In the genomic region with DNA sequence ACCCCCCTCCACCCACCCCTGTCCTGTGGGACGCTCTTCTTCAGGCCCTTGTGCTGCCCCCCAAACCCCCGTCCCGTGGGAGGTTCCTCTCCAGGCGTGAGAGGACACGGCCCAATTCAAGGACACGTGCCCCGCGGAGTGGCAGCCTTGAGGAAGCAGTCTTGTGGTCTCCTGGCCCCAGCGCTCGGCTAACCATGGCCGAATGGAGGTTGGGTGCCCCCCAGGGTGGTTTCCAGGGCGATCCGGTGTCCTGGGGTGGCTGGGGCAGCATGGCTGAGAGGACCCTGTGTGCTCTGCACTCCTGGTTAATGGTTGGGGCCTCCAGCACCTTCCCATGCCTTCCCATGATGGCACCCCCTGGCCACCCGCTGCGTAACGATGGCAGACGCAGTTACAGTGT, we compare ENCODE assay signal across 21 cellular contexts. TPM values are rescaled to one million over a fixed set of nuclear protein-coding genes. Genes with fewer than 3 reads are reported as not detected.
DNase-seq lines count a peak whose midpoint lies in the region; ATAC-seq, FAIRE-seq and TF ChIP-seq lines count a peak whose summit lies in the region.
"Had no signal": no experiment of that assay in that cellular context is flagged by ENCODE, and none has a peak within 500 bp of the region (broad histone marks: within the 10 kb centered on the region; RNA-seq: fewer than 3 reads in every experiment).

No MANE protein-coding gene starts in this region.

- peaks cover 29% of the 10 kb centered on the region for H3K36me3 ChIP-seq in BLaER1
- H3K36me3 ChIP-seq in astrocyte (ENCODE audit: insufficient read depth, low read length): no peaks in the 10 kb centered on the region
- H3K36me3 ChIP-seq in neural progenitor cell: no peaks in the 10 kb centered on the region

- TF ChIP-seq CTCF in astrocyte (IDR thresholded peaks at IDR 0.05; ENCODE audit: insufficient read depth, low read depth, low read length): no peak
- no peak for TF ChIP-seq CTCF in glutamatergic neuron (IDR thresholded peaks at IDR 0.05; ENCODE audit: partially characterized antibody, unreplicated experiment)
- no peak for TF ChIP-seq CTCF in neural progenitor cell (IDR thresholded peaks at IDR 0.05)

- H3K4me3 ChIP-seq in BLaER1: peak overlapping the region; percentile 32; the same call in 1 of the 2 replicates
- H3K4me3 ChIP-seq in astrocyte (ENCODE audit: insufficient read depth, low read depth, low read length): no peak overlapping the region
- H3K4me3 ChIP-seq in neural progenitor cell: no peak overlapping the region
- H3K4me3 ChIP-seq: GM23338 had no signal

- H3K9me3 ChIP-seq in BLaER1 (no peaks in the 10 kb centered on the region), astrocyte (ENCODE audit: insufficient read depth, low read depth, low read length) (no peaks in the 10 kb centered on the region), neural progenitor cell (ENCODE audit: low read depth) (no peaks in the 10 kb centered on the region)
- H3K9me3 ChIP-seq: Caco-2 had no signal

- no peak overlapping the region for H3K27ac Mint-ChIP-seq in astrocyte (ENCODE audit: unreplicated experiment)
- peak overlapping the region; percentile 43 for H3K27ac Mint-ChIP-seq in glutamatergic neuron (ENCODE audit: unreplicated experiment)
- peak overlapping the region; percentile 30 for H3K27ac Mint-ChIP-seq in neural progenitor cell
- H3K27ac Mint-ChIP-seq: CD4-positive, alpha-beta T cell; GM23338 had no signal

- peaks cover 6% of the 10 kb centered on the region for H3K27me3 Mint-ChIP-seq in astrocyte (ENCODE audit: low read depth, unreplicated experiment)
- H3K27me3 Mint-ChIP-seq in glutamatergic neuron (ENCODE audit: unreplicated experiment): peaks cover 11% of the 10 kb centered on the region
- peaks cover 9% of the 10 kb centered on the region for H3K27me3 Mint-ChIP-seq in neural progenitor cell (ENCODE audit: insufficient read depth, low read depth)

- H3K9ac ChIP-seq in BLaER1 (peak overlapping the region; percentile 99), astrocyte (ENCODE audit: low read length) (no peak overlapping the region), neural progenitor cell (no peak overlapping the region)

- H3K36me3 Mint-ChIP-seq in astrocyte (ENCODE audit: low read depth, unreplicated experiment): peaks cover 3% of the 10 kb centered on the region
- no peaks in the 10 kb centered on the region for H3K36me3 Mint-ChIP-seq in glutamatergic neuron (ENCODE audit: unreplicated experiment)
- H3K36me3 Mint-ChIP-seq in neural progenitor cell: no peaks in the 10 kb centered on the region

- H3K4me1 ChIP-seq in BLaER1 (peaks cover 84% of the 10 kb centered on the region), astrocyte (ENCODE audit: insufficient read depth, low read length) (peaks cover 8% of the 10 kb centered on the region), neural progenitor cell (peaks cover 9% of the 10 kb centered on the region)
- H3K4me1 ChIP-seq: Caco-2 had no signal

- H4K20me1 ChIP-seq in BLaER1 (peaks cover 14% of the 10 kb centered on the region), astrocyte (ENCODE audit: insufficient read depth, low read length) (peaks cover 16% of the 10 kb centered on the region), neural progenitor cell (ENCODE audit: low read depth) (peaks cover 21% of the 10 kb centered on the region)

- H3K79me2 ChIP-seq in astrocyte (ENCODE audit: insufficient read depth, low read length): peaks cover 11% of the 10 kb centered on the region
- H3K79me2 ChIP-seq in neural progenitor cell (ENCODE audit: low read depth): peaks cover 13% of the 10 kb centered on the region

- H3K4me3 Mint-ChIP-seq in astrocyte (ENCODE audit: unreplicated experiment) (peak overlapping the region; percentile 27), glutamatergic neuron (ENCODE audit: unreplicated experiment) (peak overlapping the region; percentile 46), neural progenitor cell (peak overlapping the region; percentile 0)
- H3K4me3 Mint-ChIP-seq: CD4-positive, alpha-beta T cell had no signal

- intact Hi-C loops in left ventricle myocardium superior (cut with micrococcal nuclease): no loop called here

- H3K27me3 ChIP-seq in BLaER1 (no peaks in the 10 kb centered on the region), astrocyte (ENCODE audit: insufficient read depth, low read length) (no peaks in the 10 kb centered on the region), neural progenitor cell (peaks cover 74% of the 10 kb centered on the region)

- peaks cover 22% of the 10 kb centered on the region for H3F3A ChIP-seq in neural progenitor cell (ENCODE audit: low read depth)

- no peak for ATAC-seq in left ventricle myocardium superior
- no peak for ATAC-seq in stimulated activated naive CD8-positive, alpha-beta T cell treated with anti-CD3 and anti-CD28 coated beads, Interleukin-15, Interleukin-2, amounts not matched to agents 100 U/mL and 50 U/mL, for 24 hours
- ATAC-seq: GM23338 had no signal

- FAIRE-seq in astrocyte (lab: Jason Lieb, UNC): no peak
- FAIRE-seq: D721Med, G401.6, GM12891, GM18507, H54 had no signal

- no peaks in the 10 kb centered on the region for H3K4me1 Mint-ChIP-seq in astrocyte (ENCODE audit: low read depth, unreplicated experiment)
- H3K4me1 Mint-ChIP-seq in glutamatergic neuron (ENCODE audit: low read depth, unreplicated experiment): peaks cover 7% of the 10 kb centered on the region
- peaks cover 16% of the 10 kb centered on the region for H3K4me1 Mint-ChIP-seq in neural progenitor cell
- H3K4me1 Mint-ChIP-seq: GM23338 had no signal

- H3K27ac ChIP-seq in BLaER1 (peak overlapping the region; percentile 99), astrocyte (ENCODE audit: low read depth, low read length) (no peak overlapping the region), neural progenitor cell (no peak overlapping the region)
- H3K27ac ChIP-seq: C4-2B had no signal

- no peak overlapping the region for H2AFZ ChIP-seq in astrocyte (ENCODE audit: low read depth, low read length)
- no peak overlapping the region for H2AFZ ChIP-seq in neural progenitor cell (replicated peaks)
- H2AFZ ChIP-seq: GM23338 had no signal

- no peaks in the 10 kb centered on the region for H3K9me3 Mint-ChIP-seq in astrocyte (ENCODE audit: unreplicated experiment)
- H3K9me3 Mint-ChIP-seq in glutamatergic neuron (ENCODE audit: unreplicated experiment): peaks cover 18% of the 10 kb centered on the region
- no peaks in the 10 kb centered on the region for H3K9me3 Mint-ChIP-seq in neural progenitor cell
- H3K9me3 Mint-ChIP-seq: CD4-positive, alpha-beta T cell; GM23338 had no signal

- DNase-seq in astrocyte (ENCODE audit: low read depth): no peak
- DNase-seq in glutamatergic neuron: no peak
- no peak for DNase-seq in neural progenitor cell (ENCODE audit: low spot score)
- no peak for DNase-seq in SIG-M5 (lab: John Stamatoyannopoulos, UW)
- DNase-seq in stimulated activated CD4-positive, alpha-beta T cell treated with anti-CD3 and anti-CD28 coated beads, Interleukin-12 subunit alpha, Interleukin-12 subunit beta, amount 100 ng/mL, for 4 hours: no peak
- no peak for DNase-seq in left ventricle myocardium superior
- no peak for DNase-seq in stimulated activated naive CD8-positive, alpha-beta T cell treated with anti-CD3 and anti-CD28 coated beads, Interleukin-15, Interleukin-2, amounts not matched to agents 100 U/mL and 50 U/mL, for 24 hours
- DNase-seq: 8988T; Caco-2; CD4-positive, alpha-beta T cell; HCEC 1CT had no signal

- H3K4me2 ChIP-seq in BLaER1: peak overlapping the region; percentile 93
- H3K4me2 ChIP-seq in astrocyte (ENCODE audit: low read length): no peak overlapping the region
- H3K4me2 ChIP-seq in neural progenitor cell: no peak overlapping the region
- H3K4me2 ChIP-seq: GM23338 had no signal

RNA-seq across cellular contexts. Expression of gene LRCOL1, which starts 53.6 kb away (rescaled TPM):
- total RNA-seq in astrocyte: not detected in 2 replicates
- total RNA-seq in glutamatergic neuron (ENCODE audit: unreplicated experiment): not detected
- 0.34 TPM in 1 of 2 replicates, not detected in the other for total RNA-seq in neural progenitor cell (ENCODE audit: low replicate concordance)
- not detected for total RNA-seq in left ventricle myocardium superior
- total RNA-seq: A673; Caco-2; CD4-positive, alpha-beta T cell; HT1080 had no signal
